1 cellular context compared by ENCODE assay signal in genomic region chr1:32266926-32267645, GRCh38.
TF ChIP-seq lines count a peak whose summit lies in the region.

No MANE protein-coding gene starts in this region.

TF ChIP-seq in GM12878, 131 proteins besides CTCF, POLR2A, EP300 and RAD21:
- TF ChIP-seq NBN (IDR thresholded peaks at IDR 0.05) (no peak), DPF2 (IDR thresholded peaks at IDR 0.05) (no peak), MEF2A (IDR thresholded peaks at IDR 0.05; ENCODE audit: insufficient read depth, low read depth, low read length) (no peak), ZSCAN29 (IDR thresholded peaks at IDR 0.05) (no peak), E4F1 (IDR thresholded peaks at IDR 0.05; ENCODE audit: borderline replicate concordance, partially characterized antibody) (no peak), MYC (IDR thresholded peaks at IDR 0.05; ENCODE audit: insufficient read depth, insufficient read length, insufficient replicate concordance, low read length, severe bottlenecking) (no peak), ETV6 (conservative IDR thresholded peaks at IDR 0.05 in 1 of 2, IDR thresholded peaks at IDR 0.05 in 1 of 2; ENCODE audit: borderline replicate concordance in 1 of 2, low read depth in 1 of 2) (no peak), MYB (IDR thresholded peaks at IDR 0.05; ENCODE audit: borderline replicate concordance, low read depth, low read length) (no peak), GATAD2B (conservative IDR thresholded peaks at IDR 0.05; ENCODE audit: low read depth) (no peak), CHD1 (IDR thresholded peaks at IDR 0.05; ENCODE audit: low read depth, low read length) (no peak), IKZF1 (conservative IDR thresholded peaks at IDR 0.05) (no peak), PAX8 (IDR thresholded peaks at IDR 0.05) (no peak), RFX5 (IDR thresholded peaks at IDR 0.05; ENCODE audit: low read depth, low read length) (no peak), ZNF384 (IDR thresholded peaks at IDR 0.05; ENCODE audit: borderline replicate concordance, low read depth, low read length) (no peak)
- TF ChIP-seq, protein P1, sequence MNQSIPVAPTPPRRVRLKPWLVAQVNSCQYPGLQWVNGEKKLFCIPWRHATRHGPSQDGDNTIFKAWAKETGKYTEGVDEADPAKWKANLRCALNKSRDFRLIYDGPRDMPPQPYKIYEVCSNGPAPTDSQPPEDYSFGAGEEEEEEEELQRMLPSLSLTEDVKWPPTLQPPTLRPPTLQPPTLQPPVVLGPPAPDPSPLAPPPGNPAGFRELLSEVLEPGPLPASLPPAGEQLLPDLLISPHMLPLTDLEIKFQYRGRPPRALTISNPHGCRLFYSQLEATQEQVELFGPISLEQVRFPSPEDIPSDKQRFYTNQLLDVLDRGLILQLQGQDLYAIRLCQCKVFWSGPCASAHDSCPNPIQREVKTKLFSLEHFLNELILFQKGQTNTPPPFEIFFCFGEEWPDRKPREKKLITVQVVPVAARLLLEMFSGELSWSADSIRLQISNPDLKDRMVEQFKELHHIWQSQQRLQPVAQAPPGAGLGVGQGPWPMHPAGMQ (IDR thresholded peaks at IDR 0.05; ENCODE audit: borderline replicate concordance), result no peak
